1 cellular context compared by ENCODE assay signal in the genomic region with DNA sequence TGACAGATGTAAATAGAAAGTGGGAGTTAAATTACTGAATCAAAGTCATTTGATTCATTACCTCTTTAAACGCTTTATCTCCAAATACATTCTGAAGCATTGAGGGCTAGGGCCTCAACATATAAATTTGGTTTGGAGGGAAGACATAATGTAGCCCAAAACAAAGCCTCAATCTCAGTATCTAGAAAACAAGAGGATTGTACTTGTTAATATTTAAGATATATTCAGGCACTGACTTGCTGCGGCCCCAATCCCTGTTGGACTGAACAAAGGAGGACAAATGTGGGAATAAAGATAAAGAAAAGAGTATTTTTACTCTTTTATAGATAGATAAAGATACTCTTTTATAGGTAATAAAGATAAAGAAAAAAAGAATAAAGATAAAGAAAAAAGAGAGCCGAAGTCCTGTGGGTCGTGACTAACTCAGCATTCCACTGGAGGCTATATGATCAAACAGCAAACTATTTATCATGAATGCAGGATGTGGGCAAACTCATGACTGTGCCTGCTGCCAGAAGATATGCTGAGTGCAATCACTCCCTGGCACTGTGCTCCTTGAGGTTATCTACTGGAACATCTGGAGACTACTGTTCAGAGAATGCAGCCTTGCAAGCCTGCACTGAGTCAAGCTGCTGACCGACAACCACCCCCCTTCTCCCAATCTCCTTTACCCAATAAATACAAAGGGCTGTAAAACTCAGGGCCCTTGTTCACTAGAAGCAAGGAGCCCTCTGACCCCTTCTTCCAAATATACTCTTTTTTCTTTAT.
TF ChIP-seq lines count a peak whose summit lies in the region.

No MANE protein-coding gene starts in this region.

TF ChIP-seq in K562, 482 proteins besides CTCF, POLR2A, EP300 and RAD21 (continued from another document and continues in another):
- no peak for TF ChIP-seq THRAP3 (IDR thresholded peaks at IDR 0.05; ENCODE audit: borderline replicate concordance)
- peak; percentile 42; the same call in 1 of the 2 replicates for TF ChIP-seq MYC (IDR thresholded peaks at IDR 0.05; ENCODE audit: low read depth, low read length)
- no peak for TF ChIP-seq MYC (CRISPR knock-in tag; IDR thresholded peaks at IDR 0.05; ENCODE audit: borderline replicate concordance, low read depth)
- TF ChIP-seq ZNF175 (CRISPR knock-in tag; IDR thresholded peaks at IDR 0.05; ENCODE audit: low read depth) = peak; percentile 96
- TF ChIP-seq CEBPZ (IDR thresholded peaks at IDR 0.05; ENCODE audit: borderline replicate concordance, low read depth, low read length) = no peak
- peak; percentile 70; the same call in 1 of the 2 replicates for TF ChIP-seq ATF4 (CRISPR knock-in tag; IDR thresholded peaks at IDR 0.05)
- peak; percentile 64; the same call in 1 of the 2 replicates for TF ChIP-seq ZNF23 (CRISPR knock-in tag; IDR thresholded peaks at IDR 0.05)
- TF ChIP-seq YBX1 (IDR thresholded peaks at IDR 0.05) = no peak
- peak in 1 of 2 experiments; percentile 84; a peak in 2 of 4 replicates for TF ChIP-seq MLLT1 (IDR thresholded peaks at IDR 0.05)
- TF ChIP-seq CBX8 (IDR thresholded peaks at IDR 0.05; ENCODE audit: borderline replicate concordance, extremely low read depth, low read depth, low read length, poor library complexity, severe bottlenecking) = no peak
- no peak for TF ChIP-seq IFI16 (CRISPR knock-in tag; IDR thresholded peaks at IDR 0.05)
- no peak for TF ChIP-seq ZKSCAN3 (CRISPR knock-in tag; IDR thresholded peaks at IDR 0.05)
- no peak for TF ChIP-seq SRSF7 (optimal IDR thresholded peaks at IDR 0.05; ENCODE audit: low read depth, low read length)
- TF ChIP-seq HMG20A (CRISPR knock-in tag; conservative IDR thresholded peaks at IDR 0.05) = peak; percentile 5; the same call in 1 of the 2 replicates
- peak; percentile 93 for TF ChIP-seq PHB2 (IDR thresholded peaks at IDR 0.05; ENCODE audit: low read depth)
- TF ChIP-seq GATA2 (CRISPR knock-in tag; IDR thresholded peaks at IDR 0.05) = peak; percentile 97
- TF ChIP-seq SMARCC2 (IDR thresholded peaks at IDR 0.05; ENCODE audit: low read depth) = peak; percentile 96
- no peak for TF ChIP-seq HDGF (IDR thresholded peaks at IDR 0.05)
- TF ChIP-seq ID3 (CRISPR knock-in tag; IDR thresholded peaks at IDR 0.05) = no peak
- TF ChIP-seq ID3 (tag; IDR thresholded peaks at IDR 0.05) = peak; percentile 41; the same call in 1 of the 2 replicates
- TF ChIP-seq, protein P1, sequence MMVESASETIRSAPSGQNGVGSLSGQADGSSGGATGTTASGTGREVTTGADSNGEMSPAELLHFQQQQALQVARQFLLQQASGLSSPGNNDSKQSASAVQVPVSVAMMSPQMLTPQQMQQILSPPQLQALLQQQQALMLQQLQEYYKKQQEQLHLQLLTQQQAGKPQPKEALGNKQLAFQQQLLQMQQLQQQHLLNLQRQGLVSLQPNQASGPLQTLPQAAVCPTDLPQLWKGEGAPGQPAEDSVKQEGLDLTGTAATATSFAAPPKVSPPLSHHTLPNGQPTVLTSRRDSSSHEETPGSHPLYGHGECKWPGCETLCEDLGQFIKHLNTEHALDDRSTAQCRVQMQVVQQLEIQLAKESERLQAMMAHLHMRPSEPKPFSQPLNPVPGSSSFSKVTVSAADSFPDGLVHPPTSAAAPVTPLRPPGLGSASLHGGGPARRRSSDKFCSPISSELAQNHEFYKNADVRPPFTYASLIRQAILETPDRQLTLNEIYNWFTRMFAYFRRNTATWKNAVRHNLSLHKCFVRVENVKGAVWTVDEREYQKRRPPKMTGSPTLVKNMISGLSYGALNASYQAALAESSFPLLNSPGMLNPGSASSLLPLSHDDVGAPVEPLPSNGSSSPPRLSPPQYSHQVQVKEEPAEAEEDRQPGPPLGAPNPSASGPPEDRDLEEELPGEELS (CRISPR knock-in tag; IDR thresholded peaks at IDR 0.05; ENCODE audit: borderline replicate concordance) = no peak
- no peak for TF ChIP-seq XRCC3 (IDR thresholded peaks at IDR 0.05)
- no peak for TF ChIP-seq SMARCA5 (IDR thresholded peaks at IDR 0.05)
- peak; percentile 37 to 84; a peak in 3 of 4 replicates for TF ChIP-seq TBL1XR1 (IDR thresholded peaks at IDR 0.05; ENCODE audit: low read length in 2 of 2)
- no peak for TF ChIP-seq ZNF764 (CRISPR knock-in tag; IDR thresholded peaks at IDR 0.05; ENCODE audit: low read depth)
- TF ChIP-seq MAX (CRISPR knock-in tag; IDR thresholded peaks at IDR 0.05) = peak; percentile 49
- no peak for TF ChIP-seq SRF (CRISPR knock-in tag; IDR thresholded peaks at IDR 0.05)
- TF ChIP-seq ZNF124 (CRISPR knock-in tag; IDR thresholded peaks at IDR 0.05) = no peak
- TF ChIP-seq GTF2A2 (tag; IDR thresholded peaks at IDR 0.05) = no peak
- no peak for TF ChIP-seq E2F8 (IDR thresholded peaks at IDR 0.05; ENCODE audit: low read depth, partially characterized antibody)
- no peak for TF ChIP-seq SAP30 (IDR thresholded peaks at IDR 0.05; ENCODE audit: borderline replicate concordance, insufficient read depth, low read depth, low read length, poor library complexity, severe bottlenecking)
- TF ChIP-seq EP400 (IDR thresholded peaks at IDR 0.05) = peak; percentile 42
- TF ChIP-seq, protein P2, sequence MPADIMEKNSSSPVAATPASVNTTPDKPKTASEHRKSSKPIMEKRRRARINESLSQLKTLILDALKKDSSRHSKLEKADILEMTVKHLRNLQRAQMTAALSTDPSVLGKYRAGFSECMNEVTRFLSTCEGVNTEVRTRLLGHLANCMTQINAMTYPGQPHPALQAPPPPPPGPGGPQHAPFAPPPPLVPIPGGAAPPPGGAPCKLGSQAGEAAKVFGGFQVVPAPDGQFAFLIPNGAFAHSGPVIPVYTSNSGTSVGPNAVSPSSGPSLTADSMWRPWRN (IDR thresholded peaks at IDR 0.05; ENCODE audit: low read depth) = peak; percentile 91
- peak; percentile 97 for TF ChIP-seq CC2D1A (IDR thresholded peaks at IDR 0.05)
- peak; percentile 98 for TF ChIP-seq KLF16 (IDR thresholded peaks at IDR 0.05)
- TF ChIP-seq HNRNPUL1 (IDR thresholded peaks at IDR 0.05; ENCODE audit: low read length) = no peak
- no peak for TF ChIP-seq RBM15 (IDR thresholded peaks at IDR 0.05; ENCODE audit: insufficient read depth, low read length)
- no peak for TF ChIP-seq ETS2 (tag; IDR thresholded peaks at IDR 0.05; ENCODE audit: borderline replicate concordance, poor library complexity, severe bottlenecking)
- no peak; the same call in 1 of the 2 replicates for TF ChIP-seq EZH2 (IDR thresholded peaks at IDR 0.05; ENCODE audit: borderline replicate concordance, low read depth, low read length)
- TF ChIP-seq FOXJ3 (CRISPR knock-in tag; IDR thresholded peaks at IDR 0.05) = no peak
- no peak for TF ChIP-seq SIX5 (IDR thresholded peaks at IDR 0.05; ENCODE audit: borderline replicate concordance in 1 of 2, insufficient read depth in 1 of 2, low read depth in 1 of 2, low read length in 2 of 2)
- TF ChIP-seq RBM34 (IDR thresholded peaks at IDR 0.05; ENCODE audit: borderline replicate concordance, insufficient read depth, low read length) = no peak
- TF ChIP-seq ZNF518B (CRISPR knock-in tag; IDR thresholded peaks at IDR 0.05) = no peak
